11 cellular contexts compared by ENCODE assay signal in the genomic region with DNA sequence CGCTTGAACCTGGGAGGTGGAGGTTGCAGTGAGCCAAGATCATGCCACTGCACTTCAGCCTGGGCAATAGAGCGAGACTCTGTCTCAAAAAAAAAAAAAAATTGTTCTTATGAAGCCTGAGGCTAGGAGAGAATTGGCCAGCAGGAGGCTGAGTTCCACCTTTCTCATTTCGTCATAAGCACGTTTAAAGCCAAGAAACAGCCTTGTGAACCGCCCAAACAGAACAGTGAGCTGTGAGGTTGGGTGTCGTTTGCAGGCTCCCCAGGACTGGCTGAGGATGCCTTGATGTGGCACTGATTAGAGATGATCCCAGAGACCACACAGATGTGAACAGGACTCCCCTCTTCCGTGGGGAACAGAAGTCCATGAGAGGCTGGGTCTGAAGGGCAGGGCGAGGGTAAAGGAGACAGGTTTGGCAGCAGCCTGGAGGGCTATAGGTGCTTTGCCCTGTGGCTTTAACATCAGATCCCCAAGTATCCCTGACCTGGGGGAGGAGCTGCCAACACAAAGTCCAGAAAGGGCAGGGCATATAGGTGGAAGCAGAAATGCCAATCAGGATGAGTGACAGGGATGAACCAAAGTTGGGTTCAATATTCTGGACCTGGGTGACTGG. TPM values are rescaled to one million over a fixed set of nuclear protein-coding genes. Genes with fewer than 3 reads are reported as not detected.
DNase-seq lines count a peak whose midpoint lies in the region; ATAC-seq and TF ChIP-seq lines count a peak whose summit lies in the region.
"Had no signal": no experiment of that assay in that cellular context is flagged by ENCODE, and none has a peak within 500 bp of the region (broad histone marks: within the 10 kb centered on the region; RNA-seq: fewer than 3 reads in every experiment).

No MANE protein-coding gene starts in this region.

- peak; percentile 48 for TF ChIP-seq RAD21 in HCT116 (IDR thresholded peaks at IDR 0.05; ENCODE audit: low read depth)

- peak; percentile 67 for ATAC-seq in HCT116
- ATAC-seq in GM18505 (IDR thresholded peaks at IDR 0.05; ENCODE audit: unreplicated experiment), result no peak
- no peak for ATAC-seq in natural killer cell
- ATAC-seq in HG03378 (IDR thresholded peaks at IDR 0.05; ENCODE audit: unreplicated experiment), result no peak
- no peak for ATAC-seq in activated T-helper 17 cell treated with anti-CD3 and anti-CD28 coated beads, Interleukin-2, amount 50 U/mL, for 72 hours (replicated peaks)
- ATAC-seq: stimulated activated effector memory CD8-positive, alpha-beta T cell treated with anti-CD3 and anti-CD28 coated beads, Interleukin-12 subunit alpha, Interleukin-12 subunit beta, amount 100 ng/mL, for 72 hours had no signal

- H3K36me3 ChIP-seq in HCT116 (ENCODE audit: control insufficient read depth in 1 of 2, insufficient read depth in 2 of 2, low read length in 2 of 2), result peaks cover under 1 to 13% of the 10 kb centered on the region in 2 experiments; a peak in 3 of 4 replicates
- H3K36me3 ChIP-seq: heart left ventricle had no signal

- RAD21 ChIA-PET in HCT116 (lab: Charles Lee; ENCODE audit: low non-redundant PET in 1 of 2, low total read pairs in 2 of 2, uncharacterized antibody in 2 of 2, unreplicated experiment in 2 of 2), result no interaction called here

- peaks cover 7 to 9% of the 10 kb centered on the region in 2 donors for H3K27me3 Mint-ChIP-seq in natural killer cell (ENCODE audit: low read depth in 2 of 2)
- peaks cover 8% of the 10 kb centered on the region for H3K27me3 Mint-ChIP-seq in activated T-helper 17 cell treated with anti-CD3 and anti-CD28 coated beads, Interleukin-2, amount 50 U/mL, for 72 hours

- no peak overlapping the region for H3K4me3 ChIP-seq in HCT116 (replicated peaks in 1 of 2; ENCODE audit: low read depth in 1 of 2, low read length in 2 of 2)
- H3K4me3 ChIP-seq in astrocyte of the spinal cord (ENCODE audit: low read depth, low read length), result no peak overlapping the region
- H3K4me3 ChIP-seq: heart left ventricle had no signal

- no peak overlapping the region for H3K4me2 ChIP-seq in HCT116 (ENCODE audit: low read length)

- H3K4me1 ChIP-seq in HCT116 (ENCODE audit: control insufficient read depth in 1 of 2, insufficient read depth in 2 of 2, low read length in 2 of 2), result peaks cover 0 to 10% of the 10 kb centered on the region in 2 experiments; a peak in 3 of 4 replicates

- in situ Hi-C loops in astrocyte of the spinal cord (cut with HindIII; ENCODE audit: low sequenced_read_pairs), result no loop called here

- no TSS peak for BruUV-seq in HCT116 (replicated peaks; lab: Mats Ljungman, UMichigan)

- POLR2A ChIA-PET in HCT116 (lab: Charles Lee), result interaction anchor here (0.8 kb wide), 1 partner anchor 29 kb away, joined by 3 read pairs; no protein-coding TSS in a partner anchor

- TF ChIP-seq POLR2A in HCT116 (IDR thresholded peaks at IDR 0.05; ENCODE audit: borderline replicate concordance, extremely low read depth, insufficient read depth, insufficient read length) (no peak), GM18505 (IDR thresholded peaks at IDR 0.05; ENCODE audit: borderline replicate concordance, extremely low read depth, insufficient read depth, insufficient read length) (no peak)

- no peaks in the 10 kb centered on the region for H3K36me3 Mint-ChIP-seq in natural killer cell
- no peaks in the 10 kb centered on the region for H3K36me3 Mint-ChIP-seq in activated T-helper 17 cell treated with anti-CD3 and anti-CD28 coated beads, Interleukin-2, amount 50 U/mL, for 72 hours (ENCODE audit: low read depth)
- H3K36me3 Mint-ChIP-seq: stimulated activated effector memory CD8-positive, alpha-beta T cell treated with anti-CD3 and anti-CD28 coated beads, Interleukin-12 subunit alpha, Interleukin-12 subunit beta, amount 100 ng/mL, for 72 hours had no signal

- H3K9me3 Mint-ChIP-seq in natural killer cell, result no peaks in the 10 kb centered on the region
- H3K9me3 Mint-ChIP-seq in activated T-helper 17 cell treated with anti-CD3 and anti-CD28 coated beads, Interleukin-2, amount 50 U/mL, for 72 hours, result no peaks in the 10 kb centered on the region
- H3K9me3 Mint-ChIP-seq: stimulated activated effector memory CD8-positive, alpha-beta T cell treated with anti-CD3 and anti-CD28 coated beads, Interleukin-12 subunit alpha, Interleukin-12 subunit beta, amount 100 ng/mL, for 72 hours had no signal

- TF ChIP-seq CTCF in AG09319 (IDR thresholded peaks at IDR 0.05; ENCODE audit: low read depth, low read length) (peak; percentile 21), HCT116 (IDR thresholded peaks at IDR 0.05 in 2 of 3, conservative IDR thresholded peaks at IDR 0.05 in 1 of 3; ENCODE audit: borderline replicate concordance in 1 of 3, insufficient read depth in 1 of 3, low read depth in 2 of 3, low read length in 2 of 3) (peak in 2 of 3 experiments; percentile 30 to 42; a peak in 3 of 6 replicates), astrocyte of the spinal cord (IDR thresholded peaks at IDR 0.05; ENCODE audit: low read depth, low read length) (peak; percentile 29), natural killer cell (IDR thresholded peaks at IDR 0.05) (no peak)

- no peak overlapping the region for H3K27ac Mint-ChIP-seq in natural killer cell
- no peak overlapping the region for H3K27ac Mint-ChIP-seq in activated T-helper 17 cell treated with anti-CD3 and anti-CD28 coated beads, Interleukin-2, amount 50 U/mL, for 72 hours
- H3K27ac Mint-ChIP-seq: stimulated activated effector memory CD8-positive, alpha-beta T cell treated with anti-CD3 and anti-CD28 coated beads, Interleukin-12 subunit alpha, Interleukin-12 subunit beta, amount 100 ng/mL, for 72 hours had no signal

- H4K20me1 ChIP-seq in HCT116 (ENCODE audit: insufficient read depth), result no peaks in the 10 kb centered on the region

- no peak overlapping the region for H3K27ac ChIP-seq in HCT116 (ENCODE audit: low read depth, low read length)
- H3K27ac ChIP-seq: heart left ventricle had no signal

- H3K9ac ChIP-seq in HCT116 (ENCODE audit: low read length), result no peak overlapping the region

- H2AFZ ChIP-seq in HCT116 (ENCODE audit: low read depth, low read length, poor library complexity, severe bottlenecking), result no peak overlapping the region

- H3K79me2 ChIP-seq in HCT116 (ENCODE audit: insufficient read depth, low read length), result peaks cover 2% of the 10 kb centered on the region; the same call in 1 of the 2 replicates

- H3K27me3 ChIP-seq in HCT116 (ENCODE audit: insufficient read depth, low read length), result no peaks in the 10 kb centered on the region
- H3K27me3 ChIP-seq: heart left ventricle had no signal

- H3K4me3 Mint-ChIP-seq in natural killer cell, result no peak overlapping the region
- H3K4me3 Mint-ChIP-seq in activated T-helper 17 cell treated with anti-CD3 and anti-CD28 coated beads, Interleukin-2, amount 50 U/mL, for 72 hours, result no peak overlapping the region
- H3K4me3 Mint-ChIP-seq: stimulated activated effector memory CD8-positive, alpha-beta T cell treated with anti-CD3 and anti-CD28 coated beads, Interleukin-12 subunit alpha, Interleukin-12 subunit beta, amount 100 ng/mL, for 72 hours had no signal

- H3K9me3 ChIP-seq in HCT116 (ENCODE audit: control insufficient read depth in 1 of 2, insufficient read depth in 1 of 2, low read depth in 1 of 2, low read length in 2 of 2), result no peaks in the 10 kb centered on the region
- H3K9me3 ChIP-seq: heart left ventricle had no signal

- DNase-seq in AG09319 (ENCODE audit: extremely low read depth, low read depth) (no peak), HCT116 (ENCODE audit: low read depth, low spot score) (peak; percentile 59), astrocyte of the spinal cord (ENCODE audit: low read depth, low spot score) (no peak), iPS-NIHi7 (ENCODE audit: extremely low spot score) (peak; percentile 37), natural killer cell (no peak)
- DNase-seq: heart left ventricle, NCI-H2081 had no signal

- no peaks in the 10 kb centered on the region for H3K9me2 ChIP-seq in HCT116 (ENCODE audit: insufficient read depth)

- H3K4me1 Mint-ChIP-seq in natural killer cell, result no peaks in the 10 kb centered on the region
- H3K4me1 Mint-ChIP-seq in activated T-helper 17 cell treated with anti-CD3 and anti-CD28 coated beads, Interleukin-2, amount 50 U/mL, for 72 hours, result no peaks in the 10 kb centered on the region
- H3K4me1 Mint-ChIP-seq: stimulated activated effector memory CD8-positive, alpha-beta T cell treated with anti-CD3 and anti-CD28 coated beads, Interleukin-12 subunit alpha, Interleukin-12 subunit beta, amount 100 ng/mL, for 72 hours had no signal

- intact Hi-C loops in HCT116 (cut with micrococcal nuclease) (no loop called here), natural killer cell (cut with micrococcal nuclease) (no loop called here)

- CTCF ChIA-PET in HCT116 (lab: Charles Lee), result interaction anchor here (0.8 to 1.4 kb wide), 4 partner anchors 24 to 131 kb away, joined by 3 to 6 read pairs (median 4); no protein-coding TSS in a partner anchor

TF ChIP-seq in HCT116, 20 proteins besides CTCF, POLR2A, EP300 and RAD21:
- TF ChIP-seq EGR1 (IDR thresholded peaks at IDR 0.05; ENCODE audit: low read depth), result no peak
- TF ChIP-seq, protein P1, sequence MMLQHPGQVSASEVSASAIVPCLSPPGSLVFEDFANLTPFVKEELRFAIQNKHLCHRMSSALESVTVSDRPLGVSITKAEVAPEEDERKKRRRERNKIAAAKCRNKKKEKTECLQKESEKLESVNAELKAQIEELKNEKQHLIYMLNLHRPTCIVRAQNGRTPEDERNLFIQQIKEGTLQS (IDR thresholded peaks at IDR 0.05), result no peak
- no peak for TF ChIP-seq EZH2 (IDR thresholded peaks at IDR 0.05)
- no peak for TF ChIP-seq YY1 (IDR thresholded peaks at IDR 0.05; ENCODE audit: extremely low read depth, insufficient replicate concordance, low read depth, low read length)
- TF ChIP-seq SRF (IDR thresholded peaks at IDR 0.05; ENCODE audit: low read depth), result no peak
- TF ChIP-seq CBX3 (IDR thresholded peaks at IDR 0.05; ENCODE audit: low read depth), result no peak
- TF ChIP-seq EZH2phosphoT487 (IDR thresholded peaks at IDR 0.05; ENCODE audit: borderline replicate concordance), result no peak
- TF ChIP-seq CEBPB (IDR thresholded peaks at IDR 0.05; ENCODE audit: low read depth), result no peak
- no peak for TF ChIP-seq SP1 (IDR thresholded peaks at IDR 0.05; ENCODE audit: low read depth)
- TF ChIP-seq ELF1 (IDR thresholded peaks at IDR 0.05; ENCODE audit: borderline replicate concordance, low read depth), result no peak
- no peak for TF ChIP-seq ZFX (IDR thresholded peaks at IDR 0.05)
- TF ChIP-seq POLR2AphosphoS5 (IDR thresholded peaks at IDR 0.05; ENCODE audit: low read depth, low read length), result no peak
- TF ChIP-seq ZNF274 (IDR thresholded peaks at IDR 0.05; ENCODE audit: low read depth, low read length), result no peak

RNA-seq across cellular contexts. Expression of a gene that starts 52.9 kb away (rescaled TPM):
- total RNA-seq in HCT116 (2021; ENCODE audit: unreplicated experiment) (0.57 TPM), natural killer cell (1 to 10 TPM in 2 of 3 donors, under 1 TPM in 1; 0.87 to 1.5 (median 1.1) TPM)
- polyA plus RNA-seq in HCT116 (2012), result 0.26 and 0.51 TPM in 2 replicates
- under 1 TPM; 0.37 to 0.66 TPM for total RNA-seq in activated T-helper 17 cell treated with anti-CD3 and anti-CD28 coated beads, Interleukin-2, amount 50 U/mL, for 72 hours

Comparison
In these comparisons a context has a peak if more than half of its experiments do, and no peak if none do; other contexts are left out.
1. DNase-seq: peak in HCT116 (single experiment) and iPS-NIHi7 (single experiment); none in AG09319 (single experiment), astrocyte of the spinal cord (single experiment) and natural killer cell (single experiment).